In the genomic region with DNA sequence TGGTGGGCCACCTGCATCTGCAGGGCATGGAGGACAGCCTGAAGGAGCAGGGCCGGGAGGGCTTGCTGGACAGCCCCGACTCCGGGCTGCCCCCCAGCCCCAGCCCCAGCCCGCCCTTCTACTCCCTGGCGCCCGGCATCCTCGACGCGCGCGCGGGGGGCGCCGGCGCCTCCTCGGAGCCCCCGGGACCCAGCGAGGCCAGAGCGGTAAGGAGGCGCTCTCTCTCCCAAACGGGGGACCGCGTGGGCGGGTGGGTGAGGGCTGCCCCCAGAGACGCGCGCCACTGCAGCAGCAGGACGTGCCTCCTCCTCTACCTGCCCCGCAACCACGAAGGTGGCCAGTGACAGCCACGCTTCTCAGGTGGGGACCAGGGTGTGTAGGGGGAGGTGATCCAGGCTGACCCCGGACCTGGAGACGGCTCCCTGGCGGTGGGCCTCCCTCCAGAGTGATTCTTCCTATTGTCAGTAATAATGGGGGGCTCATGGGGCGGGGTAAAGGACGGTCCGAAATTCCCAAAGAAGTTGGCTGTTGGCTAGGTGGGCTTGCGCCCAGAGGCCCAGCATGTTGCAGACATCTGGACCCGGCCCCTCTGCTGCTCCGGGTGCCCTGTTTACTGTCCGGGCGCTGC, we compare ENCODE assay signal across 11 cellular contexts. TPM values are rescaled to one million over a fixed set of nuclear protein-coding genes. Genes with fewer than 3 reads are reported as not detected.
A peak's percentile ranks its signal among the peaks of the same experiment; 100 is the strongest.
DNase-seq lines count a peak whose midpoint lies in the region; ATAC-seq and TF ChIP-seq lines count a peak whose summit lies in the region.
"Had no signal": no experiment of that assay in that cellular context is flagged by ENCODE, and none has a peak within 500 bp of the region (broad histone marks: within the 10 kb centered on the region; RNA-seq: fewer than 3 reads in every experiment).

No MANE protein-coding gene starts in this region.

- DNase-seq in cardiac muscle cell (ENCODE audit: low read depth in 1 of 2, low spot score in 1 of 2) (no peak), left ventricle myocardium superior (no peak), endodermal cell (peak; percentile 77), upper lobe of left lung (no peak)
- DNase-seq: activated CD4-positive, alpha-beta T cell treated with anti-CD3 and anti-CD28 coated beads, Interleukin-2, amount 50 U/mL, for 4 hours; Karpas-422 had no signal

- no peak for ATAC-seq in left ventricle myocardium superior
- no peak for ATAC-seq in upper lobe of left lung (ENCODE audit: low FRiP score in 2 of 2)
- ATAC-seq in GM18498 (IDR thresholded peaks at IDR 0.05; ENCODE audit: unreplicated experiment), result no peak
- no peak for ATAC-seq in activated CD4-positive, CD25-positive, alpha-beta regulatory T cell treated with anti-CD3 and anti-CD28 coated beads, Interleukin-2, amount 50 U/mL, for 24 hours
- ATAC-seq in GM19397 (IDR thresholded peaks at IDR 0.05; ENCODE audit: unreplicated experiment), result no peak

- TF ChIP-seq POLR2A in upper lobe of left lung (IDR thresholded peaks at IDR 0.05), result no peak

- no peaks in the 10 kb centered on the region for H3K4me1 ChIP-seq in cardiac muscle cell (ENCODE audit: low read depth)
- no peaks in the 10 kb centered on the region for H3K4me1 ChIP-seq in endodermal cell (ENCODE audit: control insufficient read depth, insufficient read depth, low read length)
- peaks cover 15 to 20% (median 17%) of the 10 kb centered on the region in 4 donors for H3K4me1 ChIP-seq in upper lobe of left lung

- no peak for TF ChIP-seq EP300 in upper lobe of left lung (IDR thresholded peaks at IDR 0.05)

- H3K27me3 ChIP-seq in cardiac muscle cell (peaks cover 34% of the 10 kb centered on the region), endodermal cell (ENCODE audit: control insufficient read depth, insufficient read depth, low read length, poor library complexity, severe bottlenecking) (peaks cover 28% of the 10 kb centered on the region), upper lobe of left lung (peaks cover 0 to 18% (median 6%) of the 10 kb centered on the region in 4 donors)

- H3K4me1 Mint-ChIP-seq in endodermal cell (no peaks in the 10 kb centered on the region), nephron (peaks cover 33% of the 10 kb centered on the region)

- 17 to 46% methylated on average over 5 to 42 of the region's 42 CpGs for WGBS in endodermal cell (ENCODE audit: insufficient coverage in 1 of 2, insufficient read length in 1 of 2), 2 experiments
- 9 to 13% methylated on average over 8 to 13 of the region's 42 CpGs for WGBS in upper lobe of left lung, 2 donors

- H3K4me3 Mint-ChIP-seq in endodermal cell, result peak overlapping the region; percentile 49
- H3K4me3 Mint-ChIP-seq in nephron, result peak overlapping the region; percentile 92 to 95 (median 93)

- peak overlapping the region; percentile 22 for H3K4me3 ChIP-seq in cardiac muscle cell
- peak overlapping the region; percentile 69 for H3K4me3 ChIP-seq in endodermal cell (ENCODE audit: low read length)
- H3K4me3 ChIP-seq in upper lobe of left lung, result peak overlapping the region in 3 of 4 donors; percentile 28 to 46 (median 43)

- H3K9me3 Mint-ChIP-seq in endodermal cell (no peaks in the 10 kb centered on the region), nephron (no peaks in the 10 kb centered on the region)

- H3K27ac ChIP-seq in cardiac muscle cell (no peak overlapping the region), endodermal cell (ENCODE audit: low read depth, low read length) (no peak overlapping the region), upper lobe of left lung (no peak overlapping the region)
- H3K27ac ChIP-seq: C4-2B had no signal

- no peaks in the 10 kb centered on the region for H3K36me3 Mint-ChIP-seq in endodermal cell (ENCODE audit: low read depth)
- peaks cover 7% of the 10 kb centered on the region for H3K36me3 Mint-ChIP-seq in nephron (ENCODE audit: low read depth)

- H3K9ac ChIP-seq in endodermal cell (ENCODE audit: extremely low read depth, low read length, poor library complexity, severe bottlenecking), result no peak overlapping the region

- TF ChIP-seq CTCF in cardiac muscle cell (IDR thresholded peaks at IDR 0.05; ENCODE audit: low read depth, low read length), result no peak
- no peak for TF ChIP-seq CTCF in endodermal cell (conservative IDR thresholded peaks at IDR 0.05)
- TF ChIP-seq CTCF in nephron (IDR thresholded peaks at IDR 0.05; ENCODE audit: unreplicated experiment in 3 of 3), result no peak
- no peak for TF ChIP-seq CTCF in upper lobe of left lung (IDR thresholded peaks at IDR 0.05)

- intact Hi-C loops in left ventricle myocardium superior (cut with micrococcal nuclease), result no loop called here

- H3K27ac Mint-ChIP-seq in endodermal cell, result no peak overlapping the region
- peak overlapping the region in 1 of 3 experiments; percentile 71 for H3K27ac Mint-ChIP-seq in nephron

- H3K9me3 ChIP-seq in cardiac muscle cell (ENCODE audit: low read depth) (no peaks in the 10 kb centered on the region), endodermal cell (ENCODE audit: control insufficient read depth, low read length) (no peaks in the 10 kb centered on the region), upper lobe of left lung (no peaks in the 10 kb centered on the region)

- H3K36me3 ChIP-seq in cardiac muscle cell (no peaks in the 10 kb centered on the region), endodermal cell (ENCODE audit: control insufficient read depth, insufficient read depth, low read length) (no peaks in the 10 kb centered on the region), upper lobe of left lung (no peaks in the 10 kb centered on the region)

- H3K27me3 Mint-ChIP-seq in endodermal cell (ENCODE audit: insufficient read depth) (peaks cover 47% of the 10 kb centered on the region), nephron (ENCODE audit: low read depth) (peaks cover 34% of the 10 kb centered on the region)

RNA-seq across cellular contexts. Expression of a gene that starts 0.7 kb away (rescaled TPM):
- total RNA-seq in cardiac muscle cell, result 4.5 and 5.7 TPM in 2 replicates
- polyA plus RNA-seq in cardiac muscle cell, result 1.8 and 4.7 TPM in 2 replicates
- 0.10 TPM for total RNA-seq in left ventricle myocardium superior
- 1 to 10 TPM; 1.2 to 2.0 TPM for total RNA-seq in endodermal cell
- 6.3 TPM for polyA plus RNA-seq in endodermal cell (2013, experiment 1 of 2)
- 5.2 TPM for polyA plus RNA-seq in endodermal cell (2013, experiment 2 of 2)
- total RNA-seq in upper lobe of left lung, result under 1 TPM in 3 of 6 donors, not detected in 3; 0.30 to 0.67 (median 0.66) TPM
